In the genomic region with DNA sequence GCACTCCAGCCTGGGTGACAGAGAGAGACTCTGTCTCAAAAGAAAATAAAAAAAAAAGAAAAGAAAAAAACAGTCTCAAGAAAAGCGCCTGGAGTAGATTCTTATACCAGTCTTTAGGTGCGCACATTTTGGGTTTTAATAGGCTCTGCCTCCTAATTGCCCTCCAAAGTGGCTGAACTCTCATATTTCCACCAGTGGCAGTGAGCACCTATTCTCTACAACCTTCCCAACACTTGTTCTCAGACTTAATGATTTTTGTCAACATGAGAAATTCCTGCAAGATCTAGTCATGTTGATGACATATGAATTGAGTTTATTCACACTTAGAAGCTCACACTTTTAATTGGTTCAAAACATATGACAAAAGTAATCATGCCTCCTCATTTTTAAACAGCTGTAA, we compare ENCODE assay signal across 38 cellular contexts.
"Had no signal": no experiment of that assay in that cellular context is flagged by ENCODE, and none has a peak within 500 bp of the region (broad histone marks: within the 10 kb centered on the region; RNA-seq: fewer than 3 reads in every experiment).

No MANE protein-coding gene starts in this region.

- H3K27ac Mint-ChIP-seq: activated naive CD4-positive, alpha-beta T cell treated with anti-CD3 and anti-CD28 coated beads for 36 hours; activated naive CD4-positive, alpha-beta T cell treated with anti-CD3 and anti-CD28 coated beads, Interleukin-2, amount 10 ng/mL, durations not matched to agents 7 days and 5 days; activated naive CD4-positive, alpha-beta T cell treated with anti-CD3 and anti-CD28 coated beads, Interleukin-2, amount 50 U/mL, for 24 hours; activated naive CD4-positive, alpha-beta T cell treated with anti-CD3 and anti-CD28 coated beads, Interleukin-2, amount 50 U/mL, for 72 hours; activated naive CD8-positive, alpha-beta T cell; activated naive CD8-positive, alpha-beta T cell treated with anti-CD3 and anti-CD28 coated beads for 36 hours; activated naive CD8-positive, alpha-beta T cell treated with anti-CD3 and anti-CD28 coated beads, Interleukin-2, amount 10 ng/mL, durations not matched to agents 7 days and 5 days; activated naive CD8-positive, alpha-beta T cell treated with anti-CD3 and anti-CD28 coated beads, Interleukin-2, amount 50 U/mL, for 24 hours; activated T-cell treated with anti-CD3 and anti-CD28 coated beads, Interleukin-2, amount 50 U/mL, for 24 hours; activated T-cell treated with anti-CD3 and anti-CD28 coated beads, Interleukin-2, amount 50 U/mL, for 72 hours; activated T-helper 1 cell treated with anti-CD3 and anti-CD28 coated beads, Interleukin-12 subunit alpha, Interleukin-12 subunit beta, Interleukin-2, Interleukin-4 antibody, amounts not matched to agents 30 ng/mL and 10 ng/mL and 1 ng/mL, durations not matched to agents 14 hours and 24 hours and 36 hours; activated T-helper 17 cell treated with anti-CD3 and anti-CD28 coated beads, Interleukin-2, amount 50 U/mL, for 72 hours; activated T-helper 2 cell treated with anti-CD3 and anti-CD28 coated beads, Interferon-gamma antibody, Interleukin-2, Interleukin-4, amounts not matched to agents 10 μg/mL and 5 μg/mL and 100 μg/mL, durations not matched to agents 14 hours and 24 hours and 36 hours had no signal

- H3K4me3 ChIP-seq: adrenal gland, ascending aorta, body of pancreas, breast epithelium, cardiac muscle cell had no signal

- H3K9me3 Mint-ChIP-seq: activated naive CD4-positive, alpha-beta T cell treated with anti-CD3 and anti-CD28 coated beads for 36 hours; activated naive CD4-positive, alpha-beta T cell treated with anti-CD3 and anti-CD28 coated beads, Interleukin-2, amount 10 ng/mL, durations not matched to agents 7 days and 5 days; activated naive CD4-positive, alpha-beta T cell treated with anti-CD3 and anti-CD28 coated beads, Interleukin-2, amount 50 U/mL, for 24 hours; activated naive CD4-positive, alpha-beta T cell treated with anti-CD3 and anti-CD28 coated beads, Interleukin-2, amount 50 U/mL, for 72 hours; activated naive CD8-positive, alpha-beta T cell treated with anti-CD3 and anti-CD28 coated beads for 36 hours; activated naive CD8-positive, alpha-beta T cell treated with anti-CD3 and anti-CD28 coated beads, Interleukin-2, amount 10 ng/mL, durations not matched to agents 7 days and 5 days; activated naive CD8-positive, alpha-beta T cell treated with anti-CD3 and anti-CD28 coated beads, Interleukin-2, amount 50 U/mL, for 24 hours; activated T-cell treated with anti-CD3 and anti-CD28 coated beads, Interleukin-2, amount 50 U/mL, for 24 hours; activated T-cell treated with anti-CD3 and anti-CD28 coated beads, Interleukin-2, amount 50 U/mL, for 4 hours; activated T-cell treated with anti-CD3 and anti-CD28 coated beads, Interleukin-2, amount 50 U/mL, for 72 hours; activated T-helper 1 cell treated with anti-CD3 and anti-CD28 coated beads, Interleukin-12 subunit alpha, Interleukin-12 subunit beta, Interleukin-2, Interleukin-4 antibody, amounts not matched to agents 30 ng/mL and 10 ng/mL and 1 ng/mL, durations not matched to agents 14 hours and 24 hours and 36 hours; activated T-helper 17 cell treated with anti-CD3 and anti-CD28 coated beads, Interleukin-2, amount 50 U/mL, for 72 hours; activated T-helper 2 cell treated with anti-CD3 and anti-CD28 coated beads, Interferon-gamma antibody, Interleukin-2, Interleukin-4, amounts not matched to agents 10 μg/mL and 5 μg/mL and 100 μg/mL, durations not matched to agents 14 hours and 24 hours and 36 hours; brain; central memory CD8-positive, alpha-beta T cell had no signal

- H3K4me1 ChIP-seq: adrenal gland, ascending aorta, body of pancreas, breast epithelium had no signal

- H3K36me3 ChIP-seq: adrenal gland, ascending aorta, brain microvascular endothelial cell, breast epithelium, cardiac muscle cell had no signal

- ATAC-seq: activated naive CD4-positive, alpha-beta T cell treated with anti-CD3 and anti-CD28 coated beads, Interleukin-2, amount 50 U/mL, for 72 hours; activated naive CD8-positive, alpha-beta T cell treated with anti-CD3 and anti-CD28 coated beads, Interleukin-2, amount 50 U/mL, for 24 hours; activated T-cell treated with anti-CD3 and anti-CD28 coated beads, Interleukin-2, amount 50 U/mL, for 4 hours; activated T-cell treated with anti-CD3 and anti-CD28 coated beads, Interleukin-2, amount 50 U/mL, for 72 hours; activated T-helper 17 cell treated with anti-CD3 and anti-CD28 coated beads, Interleukin-2, amount 50 U/mL, for 72 hours; body of pancreas had no signal

- H3K9me3 ChIP-seq: adrenal gland, ascending aorta, body of pancreas, breast epithelium had no signal

- H3K27me3 ChIP-seq: adrenal gland, ascending aorta, body of pancreas, brain microvascular endothelial cell, breast epithelium, cardiac muscle cell had no signal

- DNase-seq: activated effector memory CD4-positive, alpha-beta T cell treated with anti-CD3 and anti-CD28 coated beads, Interleukin-2, amount 50 U/mL, for 16 hours; activated effector memory CD4-positive, alpha-beta T cell treated with Interleukin-2 at 50 U/mL for 16 hours; activated gamma-delta T cell; activated gamma-delta T cell treated with Interleukin-2 at 50 U/mL for 16 hours; activated naive CD4-positive, alpha-beta T cell; activated naive CD4-positive, alpha-beta T cell treated with anti-CD3 and anti-CD28 coated beads for 36 hours; activated naive CD4-positive, alpha-beta T cell treated with anti-CD3 and anti-CD28 coated beads, Interleukin-2, amount 10 ng/mL, durations not matched to agents 7 days and 5 days; activated naive CD4-positive, alpha-beta T cell treated with anti-CD3 and anti-CD28 coated beads, Interleukin-2, amount 50 U/mL, for 16 hours; activated naive CD4-positive, alpha-beta T cell treated with Interleukin-2 at 50 U/mL for 16 hours; activated naive CD8-positive, alpha-beta T cell treated with anti-CD3 and anti-CD28 coated beads for 36 hours; activated naive CD8-positive, alpha-beta T cell treated with anti-CD3 and anti-CD28 coated beads, Interleukin-2, amount 10 ng/mL, durations not matched to agents 7 days and 5 days; activated naive CD8-positive, alpha-beta T cell treated with anti-CD3 and anti-CD28 coated beads, Interleukin-2, amount 50 U/mL, for 24 hours; activated T-cell treated with anti-CD3 and anti-CD28 coated beads, Interleukin-2, amount 50 U/mL, for 1 hour; activated T-cell treated with anti-CD3 and anti-CD28 coated beads, Interleukin-2, amount 50 U/mL, for 24 hours; activated T-cell treated with anti-CD3 and anti-CD28 coated beads, Interleukin-2, amount 50 U/mL, for 4 hours; activated T-cell treated with anti-CD3 and anti-CD28 coated beads, Interleukin-2, amount 50 U/mL, for 48 hours; activated T-cell treated with anti-CD3 and anti-CD28 coated beads, Interleukin-2, amount 50 U/mL, for 72 hours; adrenal gland; amniotic stem cell; amygdala; anterior cingulate cortex; aorta; body of pancreas; brain microvascular endothelial cell; caudate nucleus; central memory CD4-positive, alpha-beta T cell; cerebellar nuclear complex had no signal

- H3K27ac ChIP-seq: adrenal gland, ascending aorta, body of pancreas, brain microvascular endothelial cell, breast epithelium, cardiac muscle cell had no signal

- H3K4me3 Mint-ChIP-seq: activated naive CD4-positive, alpha-beta T cell treated with anti-CD3 and anti-CD28 coated beads for 36 hours; activated naive CD4-positive, alpha-beta T cell treated with anti-CD3 and anti-CD28 coated beads, Interleukin-2, amount 10 ng/mL, durations not matched to agents 7 days and 5 days; activated naive CD4-positive, alpha-beta T cell treated with anti-CD3 and anti-CD28 coated beads, Interleukin-2, amount 50 U/mL, for 24 hours; activated naive CD8-positive, alpha-beta T cell; activated naive CD8-positive, alpha-beta T cell treated with anti-CD3 and anti-CD28 coated beads for 36 hours; activated naive CD8-positive, alpha-beta T cell treated with anti-CD3 and anti-CD28 coated beads, Interleukin-2, amount 10 ng/mL, durations not matched to agents 7 days and 5 days; activated naive CD8-positive, alpha-beta T cell treated with anti-CD3 and anti-CD28 coated beads, Interleukin-2, amount 50 U/mL, for 24 hours; activated T-cell treated with anti-CD3 and anti-CD28 coated beads, Interleukin-2, amount 50 U/mL, for 24 hours; activated T-cell treated with anti-CD3 and anti-CD28 coated beads, Interleukin-2, amount 50 U/mL, for 4 hours; activated T-cell treated with anti-CD3 and anti-CD28 coated beads, Interleukin-2, amount 50 U/mL, for 72 hours; activated T-helper 1 cell treated with anti-CD3 and anti-CD28 coated beads, Interleukin-12 subunit alpha, Interleukin-12 subunit beta, Interleukin-2, Interleukin-4 antibody, amounts not matched to agents 30 ng/mL and 10 ng/mL and 1 ng/mL, durations not matched to agents 14 hours and 24 hours and 36 hours; activated T-helper 17 cell treated with anti-CD3 and anti-CD28 coated beads, Interleukin-2, amount 50 U/mL, for 72 hours; brain; central memory CD8-positive, alpha-beta T cell had no signal

- H3K36me3 Mint-ChIP-seq: activated naive CD4-positive, alpha-beta T cell treated with anti-CD3 and anti-CD28 coated beads, Interleukin-2, amount 10 ng/mL, durations not matched to agents 7 days and 5 days; activated naive CD4-positive, alpha-beta T cell treated with anti-CD3 and anti-CD28 coated beads, Interleukin-2, amount 50 U/mL, for 24 hours; activated naive CD4-positive, alpha-beta T cell treated with anti-CD3 and anti-CD28 coated beads, Interleukin-2, amount 50 U/mL, for 72 hours; activated naive CD8-positive, alpha-beta T cell; activated naive CD8-positive, alpha-beta T cell treated with anti-CD3 and anti-CD28 coated beads for 36 hours; activated naive CD8-positive, alpha-beta T cell treated with anti-CD3 and anti-CD28 coated beads, Interleukin-2, amount 10 ng/mL, durations not matched to agents 7 days and 5 days; brain had no signal

- H3K4me1 Mint-ChIP-seq: activated naive CD4-positive, alpha-beta T cell treated with anti-CD3 and anti-CD28 coated beads, Interleukin-2, amount 10 ng/mL, durations not matched to agents 7 days and 5 days; activated naive CD4-positive, alpha-beta T cell treated with anti-CD3 and anti-CD28 coated beads, Interleukin-2, amount 50 U/mL, for 24 hours; activated naive CD8-positive, alpha-beta T cell treated with anti-CD3 and anti-CD28 coated beads for 36 hours; activated naive CD8-positive, alpha-beta T cell treated with anti-CD3 and anti-CD28 coated beads, Interleukin-2, amount 10 ng/mL, durations not matched to agents 7 days and 5 days; activated naive CD8-positive, alpha-beta T cell treated with anti-CD3 and anti-CD28 coated beads, Interleukin-2, amount 50 U/mL, for 24 hours; activated T-helper 17 cell treated with anti-CD3 and anti-CD28 coated beads, Interleukin-2, amount 50 U/mL, for 72 hours; central memory CD8-positive, alpha-beta T cell had no signal
